Comparison of ENCODE assay signal across 8 cellular contexts in genomic region chr1:111505641-111506119, GRCh38. TPM values are rescaled to one million over a fixed set of nuclear protein-coding genes. Genes with fewer than 3 reads are reported as not detected.
DNase-seq lines count a peak whose midpoint lies in the region; ATAC-seq and TF ChIP-seq lines count a peak whose summit lies in the region.

No MANE protein-coding gene starts in this region.

- H3K4me3 ChIP-seq in PC-9 (no peak overlapping the region), SJCRH30 (no peak overlapping the region)

- no peaks in the 10 kb centered on the region for H3K79me2 ChIP-seq in PC-9 (ENCODE audit: low read depth)

- no peak overlapping the region for H2AFZ ChIP-seq in PC-9

- no peak overlapping the region for H3K4me3 Mint-ChIP-seq in central memory CD8-positive, alpha-beta T cell

- H3K27ac ChIP-seq in PC-9 (no peak overlapping the region), SJCRH30 (no peak overlapping the region)

- H3K4me1 ChIP-seq in PC-9 (replicated peaks; ENCODE audit: insufficient read depth) (peaks cover 26% of the 10 kb centered on the region), SJCRH30 (peaks cover 3% of the 10 kb centered on the region; the same call in 1 of the 2 replicates)

- H3K27me3 ChIP-seq in PC-9 (ENCODE audit: insufficient read depth, low read depth) (no peaks in the 10 kb centered on the region), SJCRH30 (peaks cover 3% of the 10 kb centered on the region; the same call in 1 of the 2 replicates)

- H3K36me3 ChIP-seq in PC-9 (ENCODE audit: low read depth), result no peaks in the 10 kb centered on the region
- H3K36me3 ChIP-seq in SJCRH30, result no peaks in the 10 kb centered on the region

- H3K27ac Mint-ChIP-seq in central memory CD8-positive, alpha-beta T cell (ENCODE audit: low read depth), result peak overlapping the region; percentile 6

- no peaks in the 10 kb centered on the region for H3K9me2 ChIP-seq in PC-9 (ENCODE audit: insufficient read depth)

- H3K9me3 ChIP-seq in PC-9 (ENCODE audit: insufficient read depth, low read depth), result no peaks in the 10 kb centered on the region
- no peaks in the 10 kb centered on the region for H3K9me3 ChIP-seq in SJCRH30 (replicated peaks)

- CTCF ChIA-PET in PC-9 (lab: Charles Lee), result no interaction called here

- BruUV-seq in PC-9 (replicated peaks; lab: Mats Ljungman, UMichigan), result no TSS peak

- intact Hi-C loops in PC-9 (cut with micrococcal nuclease; ENCODE audit: unreplicated experiment), result loop anchor here (5.0 kb wide), 1 partner anchor 37 kb away; no protein-coding TSS in a partner anchor

- POLR2A ChIA-PET in PC-9 (lab: Charles Lee; ENCODE audit: unreplicated experiment), result no interaction called here

- no peaks in the 10 kb centered on the region for H4K20me1 ChIP-seq in PC-9 (ENCODE audit: insufficient read depth)

- peaks cover 55% of the 10 kb centered on the region for H3K4me1 Mint-ChIP-seq in central memory CD8-positive, alpha-beta T cell

- ATAC-seq in GM19455 (IDR thresholded peaks at IDR 0.05; ENCODE audit: unreplicated experiment) (peak; percentile 51), HG03460 (IDR thresholded peaks at IDR 0.05; ENCODE audit: unreplicated experiment) (peak; percentile 55)
- ATAC-seq in central memory CD8-positive, alpha-beta T cell (replicated peaks; ENCODE audit: extremely low read depth, poor library complexity, severe bottlenecking), result no peak

- TF ChIP-seq CTCF in GM10266 (IDR thresholded peaks at IDR 0.05; ENCODE audit: control insufficient read depth, insufficient read depth, low read depth, missing control alignments), result no peak
- TF ChIP-seq CTCF in PC-9 (conservative IDR thresholded peaks at IDR 0.05), result no peak

- H3K4me2 ChIP-seq in PC-9, result no peak overlapping the region

- peaks cover 20% of the 10 kb centered on the region for H3F3A ChIP-seq in PC-9 (ENCODE audit: insufficient read depth, low read depth)

- peaks cover 1% of the 10 kb centered on the region for H3K36me3 Mint-ChIP-seq in central memory CD8-positive, alpha-beta T cell (ENCODE audit: insufficient read depth)

- H3K9me3 Mint-ChIP-seq in central memory CD8-positive, alpha-beta T cell, result no peaks in the 10 kb centered on the region

- DNase-seq in GM10266 (ENCODE audit: extremely low spot score) (peak; percentile 61), PC-9 (no peak), SW480 (ENCODE audit: low spot score) (no peak), SJCRH30 (no peak)
- DNase-seq in central memory CD8-positive, alpha-beta T cell (ENCODE audit: low spot score in 2 of 2), result no peak
- no peak for DNase-seq in stimulated activated CD4-positive, alpha-beta T cell treated with anti-CD3 and anti-CD28 coated beads, Interleukin-2, amount 100 ng/mL, for 48 hours

- H3K27me3 Mint-ChIP-seq in central memory CD8-positive, alpha-beta T cell, result no peaks in the 10 kb centered on the region

RNA-seq across cellular contexts. Expression of gene ADORA3, which starts 2.2 kb away (rescaled TPM):
- not detected in 2 replicates for total RNA-seq in PC-9 (2021)
- total RNA-seq in SJCRH30 (2014; rRNA removed; shearing (Covaris generic)), result 0.10 TPM in 1 of 2 replicates, not detected in the other

RNA-seq across cellular contexts. Expression of gene TMIGD3, which starts 2.2 kb away (rescaled TPM):
- not detected in 2 replicates for total RNA-seq in PC-9 (2021)
- not detected in 2 replicates for total RNA-seq in SJCRH30 (2014; rRNA removed; shearing (Covaris generic))

RNA-seq across cellular contexts. Expression of gene C1orf162, which starts 31.9 kb away (rescaled TPM):
- 0.20 and 0.53 TPM in 2 replicates for total RNA-seq in PC-9 (2021)
- total RNA-seq in SJCRH30 (2014; rRNA removed; shearing (Covaris generic)), result 0.13 and 0.24 TPM in 2 replicates

RNA-seq across cellular contexts. Expression of gene ATP5PB, which starts 56.4 kb away (rescaled TPM):
- total RNA-seq in PC-9 (2021), result 183 and 212 TPM in 2 replicates
- 527 and 545 TPM in 2 replicates for total RNA-seq in SJCRH30 (2014; rRNA removed; shearing (Covaris generic))

RNA-seq across cellular contexts. Expression of gene WDR77, which starts 56.6 kb away (rescaled TPM):
- total RNA-seq in PC-9 (2021), result 20.6 and 23.7 TPM in 2 replicates
- 79.8 and 80.9 TPM in 2 replicates for total RNA-seq in SJCRH30 (2014; rRNA removed; shearing (Covaris generic))
